In the genomic region with DNA sequence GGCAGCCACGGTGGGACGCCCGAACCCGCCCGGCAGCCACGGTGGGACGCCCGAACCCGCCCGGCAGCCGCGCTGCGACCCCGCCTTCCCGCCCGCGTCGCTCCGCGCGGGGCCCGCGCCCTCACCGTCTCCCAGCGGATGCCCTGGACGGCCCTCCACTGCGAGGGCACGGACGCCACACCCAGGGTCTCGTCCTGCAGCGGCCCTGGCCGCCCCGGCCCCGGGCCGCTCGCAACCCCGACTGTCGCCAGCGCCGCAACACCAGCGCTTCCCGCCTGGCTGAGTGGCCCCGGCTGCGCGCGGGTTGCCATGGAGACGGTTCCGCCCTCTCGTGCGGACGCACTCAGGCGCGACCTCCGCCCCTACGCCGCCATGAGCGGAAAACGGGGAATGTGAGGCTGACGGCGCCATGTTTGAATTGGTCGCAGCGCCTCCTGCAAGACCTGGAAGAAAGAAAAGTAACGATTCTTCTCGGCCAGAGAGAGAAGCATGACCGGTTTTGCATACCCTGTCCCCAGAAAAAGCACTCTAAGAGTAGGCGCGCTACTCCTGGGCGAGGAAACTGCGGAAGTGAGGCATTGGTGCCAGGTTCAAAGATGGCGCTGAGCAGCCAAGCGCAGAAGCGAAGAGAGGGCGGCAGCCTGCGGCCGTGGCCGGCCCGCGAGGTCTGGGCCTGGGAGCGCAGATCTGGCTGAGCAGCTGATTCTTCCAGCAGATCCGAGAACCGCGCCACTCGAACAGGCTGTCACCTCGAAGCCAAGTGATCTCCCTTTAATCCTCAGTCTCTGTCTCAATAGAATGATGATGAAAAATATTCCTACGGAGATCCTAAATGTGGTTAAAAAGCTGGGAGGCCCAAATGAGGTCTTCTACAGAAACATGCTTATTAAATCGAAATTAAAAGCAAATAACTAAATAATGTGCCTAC, we compare ENCODE assay signal across 8 cellular contexts. TPM values are rescaled to one million over a fixed set of nuclear protein-coding genes. Genes with fewer than 3 reads are reported as not detected.
DNase-seq lines count a peak whose midpoint lies in the region; ATAC-seq and TF ChIP-seq lines count a peak whose summit lies in the region.

A gene (minus strand): TSS at position 432 of the 928 bp plus-strand sequence. CDS start 121 bp downstream, at position 311.

- H3K27ac ChIP-seq in AG04450 (ENCODE audit: low read depth, low read length) (peak within 1 kb of the TSS; percentile 97), caudate nucleus (ENCODE audit: low read depth, low read length) (peak within 1 kb of the TSS; percentile 100)

- H3K27me3 ChIP-seq in AG04450 (ENCODE audit: control insufficient read depth, insufficient read depth, low read length) = no peaks in the 10 kb centered on the region

- TF ChIP-seq CTCF in AG04450 (IDR thresholded peaks at IDR 0.05; ENCODE audit: low read depth, low read length) = no peak

- POLR2A ChIA-PET in AG04450 (lab: Yijun Ruan, JAX) = interaction anchor here (0.7 kb wide), 1 partner anchor 33 kb away, joined by 4 read pairs; a partner anchor contains a TSS

- CTCF ChIA-PET in AG04450 (lab: Charles Lee) = no interaction called here

- H3K4me3 ChIP-seq in AG04450 (ENCODE audit: low read depth, low read length) = peak within 1 kb of the TSS; percentile 66

- DNase-seq in AG04450 (ENCODE audit: low read depth, low spot score) (peak; percentile 80), NCI-H345 treated with DMSO at 0.1 percent for 48 hours (lab: John Stamatoyannopoulos, UW; ENCODE audit: unreplicated experiment) (peak; percentile 87), caudate nucleus (lab: John Stamatoyannopoulos, UW) (peak; percentile 51 to 96 (median 88)), iris pigment epithelial cell (ENCODE audit: low read depth) (peak; percentile 89)
- peak; percentile 92 to 96 (median 93) for DNase-seq in activated CD4-positive, CD25-positive, alpha-beta regulatory T cell (lab: John Stamatoyannopoulos, UW)
- DNase-seq in stimulated activated CD4-positive, alpha-beta T cell treated with anti-CD3 and anti-CD28 coated beads, Interleukin-12 subunit alpha, Interleukin-12 subunit beta, amount 100 ng/mL, for 24 hours (ENCODE audit: low read depth in 2 of 2) = peak; percentile 92 to 95

- no peaks in the 10 kb centered on the region for H3K9me3 ChIP-seq in AG04450 (ENCODE audit: control insufficient read depth, insufficient read depth, low read length)

- peak; percentile 70 for ATAC-seq in GM18907 (IDR thresholded peaks at IDR 0.05; ENCODE audit: unreplicated experiment)
- peak; percentile 70 for ATAC-seq in HG03175 (IDR thresholded peaks at IDR 0.05; ENCODE audit: unreplicated experiment)

RNA-seq across cellular contexts. Expression of the gene that starts here (rescaled TPM):
- 10.9 and 16.7 TPM in 2 replicates for polyA plus RNA-seq in AG04450 (2011; rRNA removed)
- polyA minus RNA-seq in AG04450 (2011; rRNA and poly(A)+ RNA removed) = 13.0 and 13.1 TPM in 2 replicates

Comparison
In these comparisons a context has a peak if more than half of its experiments do, and no peak if none do; other contexts are left out.
1. Peak in every context shown above with its lines: DNase-seq, ATAC-seq, H3K4me3 ChIP-seq and H3K27ac ChIP-seq.